In the genomic region with DNA sequence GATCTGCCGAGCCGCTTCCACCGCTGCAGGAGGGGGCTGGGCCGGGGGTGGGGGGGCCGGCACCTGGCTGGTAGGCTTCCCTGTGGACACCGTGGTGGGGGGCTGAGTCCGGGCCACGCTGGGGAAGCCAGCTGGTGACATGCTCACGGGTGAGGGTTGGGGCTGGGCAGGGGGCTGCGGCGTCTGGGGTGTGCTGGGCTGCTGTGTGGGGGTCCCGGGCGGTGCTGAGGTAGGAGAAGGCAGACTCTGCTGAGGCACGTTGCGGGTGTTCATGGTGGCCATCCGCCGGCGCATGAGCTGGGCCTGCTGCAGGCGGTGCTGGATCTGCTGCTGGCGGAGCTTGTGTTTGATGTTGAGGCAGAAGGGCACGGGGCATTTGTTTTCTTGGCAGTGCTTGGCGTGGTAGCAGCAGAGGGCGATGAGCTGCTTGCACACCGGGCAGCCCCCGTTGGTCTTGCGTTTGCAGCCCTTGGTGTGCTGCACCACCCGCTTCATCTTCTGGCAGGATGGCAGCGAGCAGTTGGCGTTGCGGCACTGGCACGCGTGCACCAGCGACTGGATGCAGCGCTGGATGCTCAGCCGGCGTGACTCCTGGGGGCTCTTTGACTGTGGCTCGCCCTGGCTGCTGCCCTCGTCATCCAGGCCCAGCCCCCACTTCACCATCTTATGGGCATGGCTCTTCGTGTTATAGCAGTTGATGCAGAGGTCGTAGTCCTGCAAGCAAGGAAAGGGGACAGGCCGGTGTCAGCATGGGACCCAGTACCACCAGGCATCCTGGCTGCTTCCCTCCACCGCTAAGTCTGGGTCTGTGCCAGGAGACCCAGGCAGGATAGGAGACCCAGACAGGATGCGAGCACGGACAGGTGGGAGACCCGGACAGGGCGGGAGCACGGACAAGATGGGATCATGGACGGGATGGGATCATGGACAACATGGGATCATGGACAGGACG, we compare ENCODE assay signal across 20 cellular contexts. TPM values are rescaled to one million over a fixed set of nuclear protein-coding genes. Genes with fewer than 3 reads are reported as not detected.
DNase-seq lines count a peak whose midpoint lies in the region; ATAC-seq and TF ChIP-seq lines count a peak whose summit lies in the region.
"Had no signal": no experiment of that assay in that cellular context is flagged by ENCODE, and none has a peak within 500 bp of the region (broad histone marks: within the 10 kb centered on the region; RNA-seq: fewer than 3 reads in every experiment).

No MANE protein-coding gene starts in this region.

- 89 to 97% (median 94%) methylated on average over 30 to 49 of the region's 49 CpGs for WGBS in spleen, 5 donors

- H3K9ac ChIP-seq in colonic mucosa (ENCODE audit: low read depth in 2 of 2, low read length in 2 of 2) = no peak overlapping the region

- H3K9me3 Mint-ChIP-seq in activated naive CD4-positive, alpha-beta T cell treated with anti-CD3 and anti-CD28 coated beads, Interleukin-2, amount 10 ng/mL, durations not matched to agents 7 days and 5 days = no peaks in the 10 kb centered on the region
- H3K9me3 Mint-ChIP-seq: CD4-positive, alpha-beta T cell had no signal

- intact Hi-C loops in spleen (cut with DNase I; ENCODE audit: low total_unique reads) = no loop called here
- intact Hi-C loops in colonic mucosa (cut with DNase I) = no loop called here

- H3K27ac ChIP-seq in Peyer's patch = no peak overlapping the region
- H3K27ac ChIP-seq in spleen = no peak overlapping the region
- no peak overlapping the region for H3K27ac ChIP-seq in colonic mucosa
- H3K27ac ChIP-seq: 22Rv1 had no signal

- ATAC-seq in left lobe of liver (peak; percentile 8), HG03095 (IDR thresholded peaks at IDR 0.05; ENCODE audit: unreplicated experiment) (no peak)

- no peak for TF ChIP-seq POLR2A in Peyer's patch (IDR thresholded peaks at IDR 0.05)
- no peak for TF ChIP-seq POLR2A in spleen (IDR thresholded peaks at IDR 0.05)

- DNase-seq in activated naive CD4-positive, alpha-beta T cell treated with anti-CD3 and anti-CD28 coated beads, Interleukin-2, amount 10 ng/mL, durations not matched to agents 7 days and 5 days = no peak
- DNase-seq in activated naive CD4-positive, alpha-beta T cell treated with Interleukin-2 at 50 U/mL for 16 hours = no peak
- DNase-seq in Peyer's patch (peak in 2 of 3 donors; percentile 42 to 43), left lobe of liver (ENCODE audit: low spot score) (no peak), spleen (peak; percentile 57), colonic mucosa (no peak)
- DNase-seq in activated CD4-positive, alpha-beta T cell treated with anti-CD3 and anti-CD28 coated beads, Interleukin-2, amount 50 U/mL, for 48 hours = no peak
- DNase-seq: CD4-positive, alpha-beta T cell; DMS53; IMR-90; Kasumi-1; MM.1S; NCI-H1092 treated with DMSO at 0.1 percent for 48 hours; NCI-H1694 treated with DMSO at 0.1 percent for 48 hours; NCI-H2107; NCI-H226; NCI-H526 treated with DMSO at 0.1 percent for 48 hours had no signal

- H3K9me3 ChIP-seq in Peyer's patch (no peaks in the 10 kb centered on the region), spleen (no peaks in the 10 kb centered on the region), colonic mucosa (no peaks in the 10 kb centered on the region)

- H3K4me1 Mint-ChIP-seq in activated naive CD4-positive, alpha-beta T cell treated with anti-CD3 and anti-CD28 coated beads, Interleukin-2, amount 10 ng/mL, durations not matched to agents 7 days and 5 days = no peaks in the 10 kb centered on the region
- H3K4me1 Mint-ChIP-seq: B cell had no signal

- H3K27me3 ChIP-seq in Peyer's patch = no peaks in the 10 kb centered on the region
- H3K27me3 ChIP-seq in spleen (replicated peaks in 1 of 7) = no peaks in the 10 kb centered on the region
- H3K27me3 ChIP-seq in colonic mucosa = no peaks in the 10 kb centered on the region

- H3K36me3 ChIP-seq in Peyer's patch = peaks cover 0 to 80% (median 0%) of the 10 kb centered on the region in 3 donors
- H3K36me3 ChIP-seq in spleen = peaks cover 10 to 92% (median 79%) of the 10 kb centered on the region in 6 donors
- peaks cover 24% of the 10 kb centered on the region for H3K36me3 ChIP-seq in colonic mucosa

- peaks cover 49% of the 10 kb centered on the region for H3K36me3 Mint-ChIP-seq in activated naive CD4-positive, alpha-beta T cell treated with anti-CD3 and anti-CD28 coated beads, Interleukin-2, amount 10 ng/mL, durations not matched to agents 7 days and 5 days

- no peak for TF ChIP-seq CTCF in Peyer's patch (IDR thresholded peaks at IDR 0.05)
- no peak for TF ChIP-seq CTCF in spleen (IDR thresholded peaks at IDR 0.05 in 8 of 11, conservative IDR thresholded peaks at IDR 0.05 in 3 of 11)
- TF ChIP-seq CTCF in colonic mucosa (IDR thresholded peaks at IDR 0.05) = no peak

- H3K27me3 Mint-ChIP-seq in activated naive CD4-positive, alpha-beta T cell treated with anti-CD3 and anti-CD28 coated beads, Interleukin-2, amount 10 ng/mL, durations not matched to agents 7 days and 5 days = no peaks in the 10 kb centered on the region
- H3K27me3 Mint-ChIP-seq: B cell; CD4-positive, alpha-beta T cell had no signal

- H3K4me1 ChIP-seq in Peyer's patch (no peaks in the 10 kb centered on the region), spleen (no peaks in the 10 kb centered on the region), colonic mucosa (no peaks in the 10 kb centered on the region)

- H3K27ac Mint-ChIP-seq in activated naive CD4-positive, alpha-beta T cell treated with anti-CD3 and anti-CD28 coated beads, Interleukin-2, amount 10 ng/mL, durations not matched to agents 7 days and 5 days = peak overlapping the region; percentile 44
- H3K27ac Mint-ChIP-seq: CD4-positive, alpha-beta T cell had no signal

- H3K4me3 Mint-ChIP-seq in activated naive CD4-positive, alpha-beta T cell treated with anti-CD3 and anti-CD28 coated beads, Interleukin-2, amount 10 ng/mL, durations not matched to agents 7 days and 5 days = no peak overlapping the region
- H3K4me3 Mint-ChIP-seq: B cell; CD4-positive, alpha-beta T cell had no signal

- CTCF ChIA-PET in activated naive CD4-positive, alpha-beta T cell treated with anti-CD3 and anti-CD28 coated beads, Interleukin-2, amount 10 ng/mL, durations not matched to agents 7 days and 5 days (lab: Charles Lee) = no interaction called here

- H3K4me3 ChIP-seq in Peyer's patch (no peak overlapping the region), spleen (no peak overlapping the region), colonic mucosa (no peak overlapping the region)

RNA-seq across cellular contexts. Expression of a gene that starts 12.1 kb away (rescaled TPM):
- total RNA-seq in Peyer's patch = 100 to 1,000 TPM in 1 of 4 donors, 10 to 100 TPM in 3; 18.9 to 151 (median 52.8) TPM
- total RNA-seq in left lobe of liver = 154 TPM
- total RNA-seq in spleen = 10 to 100 TPM; 33.7 to 77.5 (median 53.7) TPM
- polyA plus RNA-seq in spleen = 10 to 100 TPM; 43.4 to 97.1 (median 49.8) TPM
- total RNA-seq in colonic mucosa = 100 to 1,000 TPM in 1 of 2 donors, 10 to 100 TPM in 1; 75.0 to 165 TPM

Comparison
In these comparisons a context has a peak if more than half of its experiments do, and no peak if none do; other contexts are left out.
1. DNase-seq: peak in Peyer's patch (2 of 3) and spleen (single experiment); none in activated naive CD4-positive, alpha-beta T cell treated with anti-CD3 and anti-CD28 coated beads, Interleukin-2, amount 10 ng/mL, durations not matched to agents 7 days and 5 days (single experiment), activated naive CD4-positive, alpha-beta T cell treated with Interleukin-2 at 50 U/mL for 16 hours (single experiment), left lobe of liver (single experiment), activated CD4-positive, alpha-beta T cell treated with anti-CD3 and anti-CD28 coated beads, Interleukin-2, amount 50 U/mL, for 48 hours (0 of 2) and colonic mucosa (single experiment).